Comparison of ENCODE assay signal across 22 cellular contexts in the genomic region with DNA sequence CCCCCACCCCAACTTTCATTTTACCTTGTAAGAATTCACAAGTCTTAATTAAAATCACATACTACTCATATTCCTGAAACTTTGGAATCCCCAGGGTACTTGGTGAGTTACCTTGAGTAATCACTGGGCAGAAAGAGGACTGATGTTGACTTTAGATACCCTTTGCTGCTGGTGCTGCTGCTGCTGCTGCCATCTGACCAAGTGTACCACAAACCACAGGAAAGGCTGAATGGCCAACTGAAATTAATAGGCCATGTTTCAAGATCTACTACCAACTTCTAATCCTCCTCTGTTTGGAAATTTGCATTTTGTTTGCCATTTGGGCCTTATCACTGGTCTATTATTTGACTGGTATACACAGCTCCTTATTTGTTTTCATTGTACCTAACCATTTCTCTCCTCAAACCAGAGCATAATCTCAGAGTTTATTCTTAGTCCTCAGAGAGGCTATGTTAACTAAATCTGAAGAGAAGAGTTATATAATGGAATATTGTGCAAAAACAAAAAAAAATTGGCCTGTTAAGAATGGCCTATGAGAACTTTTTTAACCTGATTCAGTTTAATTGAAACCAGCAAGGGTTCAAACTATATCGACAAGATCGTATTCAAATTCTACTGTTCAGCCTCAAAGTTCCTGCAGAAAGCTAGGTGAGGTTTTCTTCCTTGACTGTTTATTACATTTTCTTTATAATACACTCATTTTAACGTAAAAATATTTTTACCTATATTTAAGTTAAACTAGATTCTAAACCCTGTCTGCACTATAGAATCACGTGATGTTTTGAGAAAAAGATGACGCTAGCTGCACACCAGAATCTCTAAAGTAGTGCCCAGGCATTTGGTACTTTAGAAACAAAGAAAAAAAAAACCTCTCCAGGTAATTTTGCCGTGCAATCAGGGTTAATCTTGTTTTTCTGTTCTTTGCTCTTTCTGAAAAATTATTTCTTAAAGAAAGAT. TPM values are rescaled to one million over a fixed set of nuclear protein-coding genes. Genes with fewer than 3 reads are reported as not detected.
"Had no signal": no experiment of that assay in that cellular context is flagged by ENCODE, and none has a peak within 500 bp of the region (broad histone marks: within the 10 kb centered on the region; RNA-seq: fewer than 3 reads in every experiment).

No MANE protein-coding gene starts in this region.

- DNase-seq: effector CD8-positive, alpha-beta T cell; foreskin melanocyte; head of caudate nucleus; hypothalamus; kidney glomerular epithelial cell; mesenchymal stem cell; midbrain; naive thymus-derived CD8-positive, alpha-beta T cell; psoas muscle; retina; sigmoid colon; stimulated activated CD4-positive, alpha-beta T cell treated with anti-CD3 and anti-CD28 coated beads, Interleukin-2, amount 100 ng/mL, for 24 hours; stimulated activated naive CD4-positive, alpha-beta T cell; tibial artery; upper lobe of right lung had no signal

- ATAC-seq: left lung; naive thymus-derived CD8-positive, alpha-beta T cell; upper lobe of right lung had no signal

- H3K9me3 ChIP-seq: left lung, neutrophil, psoas muscle, sigmoid colon, tibial artery, upper lobe of right lung, vagina had no signal

- H3K4me1 ChIP-seq: left lung, psoas muscle, sigmoid colon, tibial artery, upper lobe of right lung, vagina had no signal

- H3K27ac ChIP-seq: coronary artery, left lung, neutrophil, psoas muscle, sigmoid colon, skin epidermis, tibial artery, upper lobe of right lung, vagina had no signal

- H3K36me3 ChIP-seq: neutrophil had no signal

- H3K27me3 ChIP-seq: left lung, neutrophil, sigmoid colon, tibial artery, upper lobe of right lung, vagina had no signal

- H3K4me3 ChIP-seq: coronary artery, left lung, lung, psoas muscle, sigmoid colon, skin epidermis, tibial artery, upper lobe of right lung, vagina had no signal

RNA-seq across cellular contexts. Expression of a gene that starts 41.9 kb away (rescaled TPM):
- total RNA-seq: chondrocyte, vagina had no signal
